19 cellular contexts compared by ENCODE assay signal in the genomic region with DNA sequence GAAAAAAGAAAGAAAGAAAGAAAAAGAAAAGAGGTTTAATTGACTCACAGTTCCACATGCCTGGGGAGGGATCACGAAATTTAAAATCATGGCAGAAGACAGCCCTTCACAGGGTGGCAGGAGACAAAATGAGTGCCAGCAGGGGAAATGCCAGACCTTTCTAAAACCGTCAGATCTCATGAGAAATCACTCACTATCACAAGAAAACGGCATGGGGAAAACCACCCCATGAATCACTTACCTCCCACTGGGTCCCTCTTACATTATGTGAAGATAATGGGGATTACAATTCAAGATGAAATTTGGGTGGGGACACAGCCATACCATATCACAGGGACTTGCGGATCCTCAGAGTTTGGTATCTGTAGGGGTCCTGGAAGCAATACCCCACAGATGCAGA. TPM values are rescaled to one million over a fixed set of nuclear protein-coding genes. Genes with fewer than 3 reads are reported as not detected.
A peak's percentile ranks its signal among the peaks of the same experiment; 100 is the strongest.
DNase-seq lines count a peak whose midpoint lies in the region; ATAC-seq, FAIRE-seq and TF ChIP-seq lines count a peak whose summit lies in the region.
"Had no signal": no experiment of that assay in that cellular context is flagged by ENCODE, and none has a peak within 500 bp of the region (broad histone marks: within the 10 kb centered on the region; RNA-seq: fewer than 3 reads in every experiment).

No MANE protein-coding gene starts in this region.

- FAIRE-seq in GM12878 (lab: Jason Lieb, UNC) (no peak), pancreas (lab: Jason Lieb, UNC) (no peak)
- FAIRE-seq: A204.1, G401.6, GM12892, GM19239 had no signal

- WGBS in GM12878 (ENCODE audit: insufficient coverage, insufficient replicate concordance, low lambda C conversion rate, missing lambda C conversion rate), result 23% methylated on average over 4 of the region's 4 CpGs
- 56 to 62% methylated on average over 3 to 4 of the region's 4 CpGs for WGBS in pancreas, 2 donors

- H3K36me3 ChIP-seq in GM12878 (ENCODE audit: control insufficient read depth in 2 of 2, insufficient read depth in 2 of 2, low read length in 1 of 2) (no peaks in the 10 kb centered on the region), pancreas (no peaks in the 10 kb centered on the region)
- H3K36me3 ChIP-seq: BE2C had no signal

- H3K27me3 Mint-ChIP-seq in activated T-cell treated with anti-CD3 and anti-CD28 coated beads, Interleukin-2, amount 50 U/mL, for 4 hours (ENCODE audit: low read depth), result no peaks in the 10 kb centered on the region
- H3K27me3 Mint-ChIP-seq in nephron progenitor cell (ENCODE audit: low read depth, poor library complexity), result peaks cover 6% of the 10 kb centered on the region
- peaks cover 0 to 9% of the 10 kb centered on the region in 2 donors for H3K27me3 Mint-ChIP-seq in natural killer cell treated with Interleukin-12 subunit alpha and Interleukin-12 subunit beta and Interleukin-15 and Interleukin-18, amount 100 ng/mL, for 72 hours

- H3K27me3 ChIP-seq in GM12878 (replicated peaks in 1 of 2; ENCODE audit: control insufficient read depth in 2 of 2, insufficient read depth in 2 of 2, low read length in 1 of 2), result no peaks in the 10 kb centered on the region
- no peaks in the 10 kb centered on the region for H3K27me3 ChIP-seq in pancreas
- H3K27me3 ChIP-seq: BE2C had no signal

- POLR2A ChIA-PET in GM12878 (lab: Charles Lee), result interaction anchor here (0.6 kb wide), 2 partner anchors 19 to 130 kb away, joined by 3 to 4 read pairs; no protein-coding TSS in a partner anchor

- no peak for TF ChIP-seq EP300 in GM12878 (IDR thresholded peaks at IDR 0.05; ENCODE audit: borderline replicate concordance in 1 of 2, control insufficient read depth in 1 of 2, low read depth in 2 of 2, low read length in 2 of 2)

- peak overlapping the region; percentile 53 for H3K27ac Mint-ChIP-seq in nephron progenitor cell
- no peak overlapping the region for H3K27ac Mint-ChIP-seq in natural killer cell treated with Interleukin-12 subunit alpha and Interleukin-12 subunit beta and Interleukin-15 and Interleukin-18, amount 100 ng/mL, for 72 hours
- H3K27ac Mint-ChIP-seq: CD4-positive, alpha-beta memory T cell had no signal

- TF ChIP-seq RAD21 in GM12878 (IDR thresholded peaks at IDR 0.05; ENCODE audit: insufficient read depth, low read depth, low read length), result no peak

- H3K4me2 ChIP-seq in GM12878 (ENCODE audit: control insufficient read depth, insufficient read depth), result no peak overlapping the region

- H3K79me2 ChIP-seq in GM12878 (ENCODE audit: control insufficient read depth, insufficient read depth, low read length), result no peaks in the 10 kb centered on the region

- H3K9ac ChIP-seq in GM12878 (ENCODE audit: control insufficient read depth, insufficient read depth, low read length), result no peak overlapping the region

- H3K4me1 Mint-ChIP-seq in activated T-cell treated with anti-CD3 and anti-CD28 coated beads, Interleukin-2, amount 50 U/mL, for 4 hours (ENCODE audit: low read depth), result peaks cover 5% of the 10 kb centered on the region
- H3K4me1 Mint-ChIP-seq in nephron progenitor cell, result peaks cover 59% of the 10 kb centered on the region
- H3K4me1 Mint-ChIP-seq in natural killer cell treated with Interleukin-12 subunit alpha and Interleukin-12 subunit beta and Interleukin-15 and Interleukin-18, amount 100 ng/mL, for 72 hours (ENCODE audit: low read depth in 2 of 2), result no peaks in the 10 kb centered on the region
- H3K4me1 Mint-ChIP-seq: CD4-positive, alpha-beta memory T cell had no signal

- TF ChIP-seq CTCF in GM12878 (IDR thresholded peaks at IDR 0.05 in 2 of 3, conservative IDR thresholded peaks at IDR 0.05 in 1 of 3; ENCODE audit: control insufficient read depth in 2 of 3, extremely low read depth in 1 of 3, insufficient read depth in 1 of 3, low read depth in 3 of 3, low read length in 3 of 3) (no peak), nephron progenitor cell (IDR thresholded peaks at IDR 0.05) (no peak), pancreas (IDR thresholded peaks at IDR 0.05) (no peak)

- no peaks in the 10 kb centered on the region; the same call in 1 of the 3 replicates for H3K9me3 ChIP-seq in GM12878 (replicated peaks; ENCODE audit: control insufficient read depth, insufficient read depth, low read length)
- H3K9me3 ChIP-seq in pancreas, result no peaks in the 10 kb centered on the region
- H3K9me3 ChIP-seq: BE2C had no signal

- H3K4me1 ChIP-seq in GM12878 (ENCODE audit: control insufficient read depth, insufficient read depth, low read length) (peaks cover under 1% of the 10 kb centered on the region; the same call in 1 of the 2 replicates), pancreas (no peaks in the 10 kb centered on the region)

- ATAC-seq in activated T-cell treated with anti-CD3 and anti-CD28 coated beads, Interleukin-2, amount 50 U/mL, for 4 hours, result peak; percentile 23 to 35
- peak; percentile 36; the same call in 2 of the 3 replicates for ATAC-seq in GM12878
- no peak for ATAC-seq in pancreas
- no peak for ATAC-seq in natural killer cell treated with Interleukin-12 subunit alpha and Interleukin-12 subunit beta and Interleukin-15 and Interleukin-18, amount 100 ng/mL, for 72 hours
- ATAC-seq: HCT116 had no signal

- no peak for DNase-seq in activated T-cell treated with anti-CD3 and anti-CD28 coated beads, Interleukin-2, amount 50 U/mL, for 4 hours
- no peak for DNase-seq in activated T-cell treated with anti-CD3 and anti-CD28 coated beads, Interleukin-2, amount 50 U/mL, for 1 hour
- DNase-seq in Daoy (ENCODE audit: low read depth) (peak; percentile 12), GM12878 (ENCODE audit: low read depth, low spot score) (no peak), nephron progenitor cell (no peak), pancreas (no peak), cardiac septum (ENCODE audit: low spot score) (no peak)
- DNase-seq in natural killer cell treated with Interleukin-12 subunit alpha and Interleukin-12 subunit beta and Interleukin-15 and Interleukin-18, amount 100 ng/mL, for 72 hours (ENCODE audit: low spot score), result no peak
- DNase-seq: BE2C; CD4-positive, alpha-beta memory T cell; DMS79; EL had no signal

- H3K36me3 Mint-ChIP-seq in activated T-cell treated with anti-CD3 and anti-CD28 coated beads, Interleukin-2, amount 50 U/mL, for 4 hours (ENCODE audit: insufficient read depth), result peaks cover 3% of the 10 kb centered on the region
- peaks cover 16% of the 10 kb centered on the region for H3K36me3 Mint-ChIP-seq in nephron progenitor cell (ENCODE audit: low read depth)
- H3K36me3 Mint-ChIP-seq in natural killer cell treated with Interleukin-12 subunit alpha and Interleukin-12 subunit beta and Interleukin-15 and Interleukin-18, amount 100 ng/mL, for 72 hours, result no peaks in the 10 kb centered on the region
- H3K36me3 Mint-ChIP-seq: CD4-positive, alpha-beta memory T cell had no signal

- H3K27ac ChIP-seq in GM12878 (ENCODE audit: control insufficient read depth, insufficient read depth), result no peak overlapping the region
- H3K27ac ChIP-seq in pancreas, result no peak overlapping the region
- H3K27ac ChIP-seq: C4-2B, HL-60 had no signal

- H3K4me3 ChIP-seq in GM12878 (no peak overlapping the region), pancreas (no peak overlapping the region)

- TF ChIP-seq POLR2A in GM12878 (IDR thresholded peaks at IDR 0.05; ENCODE audit: low read depth, low read length), result no peak

- CTCF ChIA-PET in GM12878 (lab: Yijun Ruan, JAX), result interaction anchor here (0.6 to 1.3 kb wide), 3 partner anchors 13 to 115 kb away, joined by 4 to 6 read pairs (median 6); no protein-coding TSS in a partner anchor

- H3K4me3 Mint-ChIP-seq in activated T-cell treated with anti-CD3 and anti-CD28 coated beads, Interleukin-2, amount 50 U/mL, for 4 hours, result no peak overlapping the region
- H3K4me3 Mint-ChIP-seq in nephron progenitor cell, result no peak overlapping the region
- no peak overlapping the region for H3K4me3 Mint-ChIP-seq in natural killer cell treated with Interleukin-12 subunit alpha and Interleukin-12 subunit beta and Interleukin-15 and Interleukin-18, amount 100 ng/mL, for 72 hours
- H3K4me3 Mint-ChIP-seq: CD4-positive, alpha-beta memory T cell had no signal

- H2AFZ ChIP-seq in GM12878 (ENCODE audit: control insufficient read depth, low read depth, low read length), result no peak overlapping the region

- peaks cover 18% of the 10 kb centered on the region for H3K9me3 Mint-ChIP-seq in activated T-cell treated with anti-CD3 and anti-CD28 coated beads, Interleukin-2, amount 50 U/mL, for 4 hours
- H3K9me3 Mint-ChIP-seq in nephron progenitor cell, result peaks cover 32% of the 10 kb centered on the region
- H3K9me3 Mint-ChIP-seq in natural killer cell treated with Interleukin-12 subunit alpha and Interleukin-12 subunit beta and Interleukin-15 and Interleukin-18, amount 100 ng/mL, for 72 hours, result peaks cover 9% of the 10 kb centered on the region

- no TSS peak for BruUV-seq in GM12878 (replicated peaks; lab: Mats Ljungman, UMichigan)

- RAD21 ChIA-PET in GM12878 (lab: Charles Lee; ENCODE audit: unreplicated experiment), result interaction anchor here (0.7 to 1.5 kb wide), 2 partner anchors 56 to 77 kb away, joined by 3 read pairs; no protein-coding TSS in a partner anchor

- H4K20me1 ChIP-seq in GM12878 (ENCODE audit: control insufficient read depth, insufficient read depth), result no peaks in the 10 kb centered on the region

- intact Hi-C loops in GM12878 (cut with micrococcal nuclease; ENCODE audit: unreplicated experiment), result no loop called here
- intact Hi-C loops in pancreas (cut with DNase I), result loop anchor here in 1 of 3 donors (5.0 kb wide), 1 partner anchor 60 kb away; no protein-coding TSS in a partner anchor
- intact Hi-C loops in cardiac septum (cut with DNase I), result no loop called here

- SMC1A ChIA-PET in GM12878 (lab: Charles Lee; ENCODE audit: uncharacterized antibody, unreplicated experiment), result interaction anchor here (0.8 to 2.4 kb wide), 4 partner anchors 9 to 108 kb away, joined by 3 to 10 read pairs (median 6); no protein-coding TSS in a partner anchor

- in situ Hi-C loops in GM12878 (cut with MboI), result no loop called here

RNA-seq across cellular contexts. Expression of a gene that starts 16.3 kb away (rescaled TPM):
- 1 to 10 TPM; 2.0 to 2.8 (median 2.4) TPM for total RNA-seq in activated T-cell treated with anti-CD3 and anti-CD28 coated beads, Interleukin-2, amount 50 U/mL, for 4 hours
- total RNA-seq in Daoy (2014; rRNA removed; shearing (Covaris generic)), result 4.0 and 4.3 TPM in 2 replicates
- 20.3 and 22.4 TPM in 2 replicates for total RNA-seq in GM12878 (2013; cell fraction: nucleolus; rRNA removed)
- total RNA-seq in GM12878 (2014; rRNA removed) (2.1 and 2.7 TPM in 2 replicates), GM12878 (2014; rRNA removed; fragmentation: Illumina TruSeq; extraction: Trizol) (1.6 and 2.4 TPM in 2 replicates), GM12878 (2021) (1.7 and 3.0 TPM in 2 replicates), pancreas (10 to 100 TPM in 1 of 6 donors, 1 to 10 TPM in 5; 2.7 to 14.5 (median 4.6) TPM), cardiac septum (326 TPM)
- polyA plus RNA-seq in GM12878 (2011; ENCODE audit: low read depth), result 28.3 TPM
- polyA plus RNA-seq in GM12878 (2011; rRNA removed) (8.1 and 10.7 TPM in 2 replicates), GM12878 (2014; fragmentation: Illumina TruSeq; extraction: Trizol) (1.8 and 2.5 TPM in 2 replicates), GM12878 (2014; fragmentation: Nextera tagmentation; extraction: Ambion mirVana) (1 to 10 TPM; 1.4 to 2.1 TPM), GM12878 (2014; rRNA removed) (0.71 and 2.0 TPM in 2 replicates), GM12878 (2016; fragmentation: Nextera tagmentation; extraction: Ambion mirVana) (under 1 TPM; 0.42 to 0.84 TPM), pancreas (1 to 10 TPM; 1.2 to 1.9 TPM)
- polyA plus RNA-seq in GM12878 (2011; cell fraction: cytosol; rRNA removed), result 3.8 and 5.6 TPM in 2 replicates
- 5.5 and 9.4 TPM in 2 replicates for polyA plus RNA-seq in GM12878 (2011; cell fraction: nucleus; rRNA removed)
- polyA plus RNA-seq in GM12878 (2012), result 9.3 and 15.9 TPM in 2 replicates
- polyA minus RNA-seq in GM12878 (2011; rRNA and poly(A)+ RNA removed), result 6.3 and 8.6 TPM in 2 replicates
- 2.7 and 3.3 TPM in 2 replicates for polyA minus RNA-seq in GM12878 (2011; cell fraction: cytosol; rRNA and poly(A)+ RNA removed)
- polyA minus RNA-seq in GM12878 (2011; cell fraction: nucleus; rRNA and poly(A)+ RNA removed), result 4.4 and 7.5 TPM in 2 replicates
- total RNA-seq in natural killer cell treated with Interleukin-12 subunit alpha and Interleukin-12 subunit beta and Interleukin-15 and Interleukin-18, amount 100 ng/mL, for 72 hours, result 1 to 10 TPM in 1 of 2 donors, under 1 TPM in 1; 0.31 to 1.7 TPM

Comparison
In these comparisons a context has a peak if more than half of its experiments do, and no peak if none do; other contexts are left out.
1. ATAC-seq: peak in activated T-cell treated with anti-CD3 and anti-CD28 coated beads, Interleukin-2, amount 50 U/mL, for 4 hours (2 of 2) and GM12878 (single experiment); none in pancreas (0 of 4) and natural killer cell treated with Interleukin-12 subunit alpha and Interleukin-12 subunit beta and Interleukin-15 and Interleukin-18, amount 100 ng/mL, for 72 hours (0 of 2).
2. RNA of a gene that starts 16.3 kb away (total RNA-seq): 326 TPM in cardiac septum (single experiment); 2.7 to 14.5 TPM in pancreas, 4.0 to 4.3 TPM in Daoy, 2.0 to 2.8 TPM in activated T-cell treated with anti-CD3 and anti-CD28 coated beads, Interleukin-2, amount 50 U/mL, for 4 hours, 1.6 to 22.4 TPM in GM12878 and 0.31 to 1.7 TPM in natural killer cell treated with Interleukin-12 subunit alpha and Interleukin-12 subunit beta and Interleukin-15 and Interleukin-18, amount 100 ng/mL, for 72 hours; every median in the first group is over 10 times any median in the second.